8 cellular contexts compared by ENCODE assay signal in genomic region chr1:11273595-11274234, GRCh38. TPM values are rescaled to one million over a fixed set of nuclear protein-coding genes. Genes with fewer than 3 reads are reported as not detected.
DNase-seq lines count a peak whose midpoint lies in the region; ATAC-seq lines count a peak whose summit lies in the region.

No MANE protein-coding gene starts in this region.

- CTCF ChIA-PET in activated naive CD4-positive, alpha-beta T cell treated with anti-CD3 and anti-CD28 coated beads for 36 hours (lab: Charles Lee), result no interaction called here

- intact Hi-C loops in activated naive CD4-positive, alpha-beta T cell treated with anti-CD3 and anti-CD28 coated beads for 36 hours (cut with micrococcal nuclease), result loop anchor here (1.0 kb wide), 2 partner anchors 8 to 11 kb away; partner anchors contain the start of gene MTOR

- peaks cover 21% of the 10 kb centered on the region for H3K36me3 Mint-ChIP-seq in activated naive CD4-positive, alpha-beta T cell treated with anti-CD3 and anti-CD28 coated beads for 36 hours (ENCODE audit: low read depth)
- peaks cover 33% of the 10 kb centered on the region for H3K36me3 Mint-ChIP-seq in activated naive CD8-positive, alpha-beta T cell treated with anti-CD3 and anti-CD28 coated beads, Interleukin-2, amount 50 U/mL, for 24 hours (ENCODE audit: low read depth)

- H3K27ac Mint-ChIP-seq in activated naive CD4-positive, alpha-beta T cell treated with anti-CD3 and anti-CD28 coated beads for 36 hours, result peak overlapping the region; percentile 85
- H3K27ac Mint-ChIP-seq in activated naive CD8-positive, alpha-beta T cell treated with anti-CD3 and anti-CD28 coated beads, Interleukin-2, amount 50 U/mL, for 24 hours, result peak overlapping the region; percentile 92
- peak overlapping the region; percentile 95 for H3K27ac Mint-ChIP-seq in stimulated activated naive CD8-positive, alpha-beta T cell treated with anti-CD3 and anti-CD28 coated beads, Interleukin-15, amount 100 ng/mL, for 72 hours

- ATAC-seq in HG03571 (IDR thresholded peaks at IDR 0.05; ENCODE audit: unreplicated experiment), result peak; percentile 36
- ATAC-seq in activated naive CD8-positive, alpha-beta T cell treated with anti-CD3 and anti-CD28 coated beads, Interleukin-2, amount 50 U/mL, for 24 hours, result peak; percentile 56
- ATAC-seq in stimulated activated naive CD8-positive, alpha-beta T cell treated with anti-CD3 and anti-CD28 coated beads, Interleukin-15, amount 100 ng/mL, for 72 hours, result peak; percentile 74

- H3K9me3 Mint-ChIP-seq in activated naive CD4-positive, alpha-beta T cell treated with anti-CD3 and anti-CD28 coated beads for 36 hours, result no peaks in the 10 kb centered on the region
- no peaks in the 10 kb centered on the region for H3K9me3 Mint-ChIP-seq in activated naive CD8-positive, alpha-beta T cell treated with anti-CD3 and anti-CD28 coated beads, Interleukin-2, amount 50 U/mL, for 24 hours
- no peaks in the 10 kb centered on the region for H3K9me3 Mint-ChIP-seq in stimulated activated naive CD8-positive, alpha-beta T cell treated with anti-CD3 and anti-CD28 coated beads, Interleukin-15, amount 100 ng/mL, for 72 hours

- DNase-seq in activated naive CD4-positive, alpha-beta T cell treated with anti-CD3 and anti-CD28 coated beads for 36 hours, result no peak
- no peak for DNase-seq in activated naive CD4-positive, alpha-beta T cell treated with Interleukin-2 at 50 U/mL for 16 hours
- DNase-seq in activated naive CD8-positive, alpha-beta T cell treated with anti-CD3 and anti-CD28 coated beads, Interleukin-2, amount 50 U/mL, for 24 hours, result no peak
- DNase-seq in iPS-NIHi7 (ENCODE audit: extremely low spot score), result peak; percentile 28
- no peak for DNase-seq in stimulated activated naive CD8-positive, alpha-beta T cell treated with anti-CD3 and anti-CD28 coated beads, Interleukin-15, amount 100 ng/mL, for 72 hours
- no peak for DNase-seq in activated CD4-positive, alpha-beta T cell treated with anti-CD3 and anti-CD28 coated beads, Interleukin-2, amount 50 U/mL, for 1 hour
- no peak for DNase-seq in mesenteric fat pad (ENCODE audit: low spot score)

- H3K4me1 Mint-ChIP-seq in activated naive CD4-positive, alpha-beta T cell treated with anti-CD3 and anti-CD28 coated beads for 36 hours (ENCODE audit: low read depth), result peaks cover 38% of the 10 kb centered on the region
- peaks cover 35% of the 10 kb centered on the region for H3K4me1 Mint-ChIP-seq in activated naive CD8-positive, alpha-beta T cell treated with anti-CD3 and anti-CD28 coated beads, Interleukin-2, amount 50 U/mL, for 24 hours
- H3K4me1 Mint-ChIP-seq in stimulated activated naive CD8-positive, alpha-beta T cell treated with anti-CD3 and anti-CD28 coated beads, Interleukin-15, amount 100 ng/mL, for 72 hours, result peaks cover 32% of the 10 kb centered on the region

- no peaks in the 10 kb centered on the region for H3K27me3 Mint-ChIP-seq in activated naive CD4-positive, alpha-beta T cell treated with anti-CD3 and anti-CD28 coated beads for 36 hours (ENCODE audit: low read depth)
- no peaks in the 10 kb centered on the region for H3K27me3 Mint-ChIP-seq in activated naive CD8-positive, alpha-beta T cell treated with anti-CD3 and anti-CD28 coated beads, Interleukin-2, amount 50 U/mL, for 24 hours
- no peaks in the 10 kb centered on the region for H3K27me3 Mint-ChIP-seq in stimulated activated naive CD8-positive, alpha-beta T cell treated with anti-CD3 and anti-CD28 coated beads, Interleukin-15, amount 100 ng/mL, for 72 hours

- H3K4me3 Mint-ChIP-seq in activated naive CD4-positive, alpha-beta T cell treated with anti-CD3 and anti-CD28 coated beads for 36 hours, result peak overlapping the region; percentile 94
- H3K4me3 Mint-ChIP-seq in activated naive CD8-positive, alpha-beta T cell treated with anti-CD3 and anti-CD28 coated beads, Interleukin-2, amount 50 U/mL, for 24 hours, result peak overlapping the region; percentile 95
- peak overlapping the region; percentile 91 to 96 for H3K4me3 Mint-ChIP-seq in stimulated activated naive CD8-positive, alpha-beta T cell treated with anti-CD3 and anti-CD28 coated beads, Interleukin-15, amount 100 ng/mL, for 72 hours

RNA-seq across cellular contexts. Expression of gene UBIAD1, which starts 0.7 kb away (rescaled TPM):
- 10 to 100 TPM; 19.9 to 20.2 TPM for total RNA-seq in activated naive CD4-positive, alpha-beta T cell treated with anti-CD3 and anti-CD28 coated beads for 36 hours
- 13.5 TPM for total RNA-seq in mesenteric fat pad

RNA-seq across cellular contexts. Expression of gene MTOR, which starts 11.4 kb away (rescaled TPM):
- total RNA-seq in activated naive CD4-positive, alpha-beta T cell treated with anti-CD3 and anti-CD28 coated beads for 36 hours, result 10 to 100 TPM; 38.5 to 39.0 TPM
- 35.1 TPM for total RNA-seq in mesenteric fat pad
